Comparison of ENCODE assay signal across 21 cellular contexts in genomic region chr9:99049228-99049627, GRCh38.
"Had no signal": no experiment of that assay in that cellular context is flagged by ENCODE, and none has a peak within 500 bp of the region (broad histone marks: within the 10 kb centered on the region; RNA-seq: fewer than 3 reads in every experiment).

No MANE protein-coding gene starts in this region.

- H3K4me2 ChIP-seq: neural progenitor cell had no signal

- DNase-seq: dorsolateral prefrontal cortex; effector CD8-positive, alpha-beta T cell; heart left ventricle; hippocampal formation; kidney glomerular epithelial cell; naive thymus-derived CD8-positive, alpha-beta T cell; nucleus accumbens; pancreas; right cardiac atrium; stimulated activated CD4-positive, alpha-beta T cell treated with anti-CD3 and anti-CD28 coated beads, Interleukin-4, amount 100 ng/mL, for 1 hour; stimulated activated CD8-positive, alpha-beta memory T cell treated with anti-CD3 and anti-CD28 coated beads, Interleukin-4, amount 100 ng/mL, for 48 hours; testis; upper lobe of right lung had no signal

- H3K27me3 Mint-ChIP-seq: naive thymus-derived CD8-positive, alpha-beta T cell; progenitor cell of endocrine pancreas; stimulated activated memory B cell treated with anti-CD40 and anti-IgM and Interleukin-4, amounts not matched to agents 10 μg/mL and 1 μg/mL and 100 μg/mL, for 72 hours; stimulated activated naive CD8-positive, alpha-beta T cell treated with anti-CD3 and anti-CD28 coated beads, Interleukin-15, Interleukin-2, amounts not matched to agents 100 ng/mL and 50 ng/mL, for 24 hours had no signal

- H3K4me1 ChIP-seq: neural progenitor cell, pancreas, tibial nerve, upper lobe of right lung, vagina had no signal

- H3K9me3 ChIP-seq: pancreas, testis, upper lobe of right lung, vagina had no signal

- H3K27me3 ChIP-seq: dorsolateral prefrontal cortex, heart left ventricle, neural progenitor cell, pancreas, testis, tibial nerve, upper lobe of right lung, vagina had no signal

- H2AFZ ChIP-seq: neural progenitor cell had no signal

- H3K9ac ChIP-seq: neural progenitor cell had no signal

- ATAC-seq: esophagus mucosa; heart left ventricle; naive thymus-derived CD8-positive, alpha-beta T cell; pancreas; right cardiac atrium; stimulated activated memory B cell treated with anti-CD40 and anti-IgM and Interleukin-4, amounts not matched to agents 10 μg/mL and 1 μg/mL and 100 μg/mL, for 72 hours; upper lobe of right lung had no signal

- H3K27ac Mint-ChIP-seq: progenitor cell of endocrine pancreas; stimulated activated memory B cell treated with anti-CD40 and anti-IgM and Interleukin-4, amounts not matched to agents 10 μg/mL and 1 μg/mL and 100 μg/mL, for 72 hours; stimulated activated naive CD8-positive, alpha-beta T cell treated with anti-CD3 and anti-CD28 coated beads, Interleukin-15, Interleukin-2, amounts not matched to agents 100 ng/mL and 50 ng/mL, for 24 hours had no signal

- H3K4me3 ChIP-seq: coronary artery, dorsolateral prefrontal cortex, heart left ventricle, neural progenitor cell, pancreas, testis, tibial nerve, upper lobe of right lung, vagina had no signal

- H3K36me3 ChIP-seq: neural progenitor cell, pancreas, upper lobe of right lung had no signal

- H3K4me3 Mint-ChIP-seq: naive thymus-derived CD8-positive, alpha-beta T cell; neural progenitor cell; stimulated activated memory B cell treated with anti-CD40 and anti-IgM and Interleukin-4, amounts not matched to agents 10 μg/mL and 1 μg/mL and 100 μg/mL, for 72 hours; stimulated activated naive CD8-positive, alpha-beta T cell treated with anti-CD3 and anti-CD28 coated beads, Interleukin-15, Interleukin-2, amounts not matched to agents 100 ng/mL and 50 ng/mL, for 24 hours had no signal

- H3K27ac ChIP-seq: coronary artery, dorsolateral prefrontal cortex, neural progenitor cell, pancreas, testis, tibial nerve, upper lobe of right lung, vagina had no signal
